Comparison of ENCODE assay signal across 15 cellular contexts in genomic region chr12:124652661-124653060, GRCh38.
"Had no signal": no experiment of that assay in that cellular context is flagged by ENCODE, and none has a peak within 500 bp of the region (broad histone marks: within the 10 kb centered on the region; RNA-seq: fewer than 3 reads in every experiment).

No MANE protein-coding gene starts in this region.

- ATAC-seq: body of pancreas, esophagus mucosa, left colon, WTC11 had no signal

- H3K27ac ChIP-seq: body of pancreas had no signal

- H3K36me3 ChIP-seq: adrenal gland, ovary, tibial nerve had no signal

- H3K27me3 ChIP-seq: adrenal gland, body of pancreas, ovary, tibial nerve had no signal

- H3K4me3 ChIP-seq: adrenal gland, body of pancreas, ovary, skin epidermis, tibial nerve had no signal

- DNase-seq: activated CD4-positive, alpha-beta T cell treated with anti-CD3 and anti-CD28 coated beads for 48 hours; activated CD8-positive, alpha-beta memory T cell treated with anti-CD3 and anti-CD28 coated beads for 24 hours; activated naive CD4-positive, alpha-beta T cell treated with anti-CD3 and anti-CD28 coated beads for 36 hours; adrenal gland; body of pancreas; dermis blood vessel endothelial cell; endodermal cell; glutamatergic neuron; left colon; mammary epithelial cell had no signal

- H3K9me3 ChIP-seq: ovary had no signal
